ENCODE assay signal across 17 cellular contexts in the genomic region with DNA sequence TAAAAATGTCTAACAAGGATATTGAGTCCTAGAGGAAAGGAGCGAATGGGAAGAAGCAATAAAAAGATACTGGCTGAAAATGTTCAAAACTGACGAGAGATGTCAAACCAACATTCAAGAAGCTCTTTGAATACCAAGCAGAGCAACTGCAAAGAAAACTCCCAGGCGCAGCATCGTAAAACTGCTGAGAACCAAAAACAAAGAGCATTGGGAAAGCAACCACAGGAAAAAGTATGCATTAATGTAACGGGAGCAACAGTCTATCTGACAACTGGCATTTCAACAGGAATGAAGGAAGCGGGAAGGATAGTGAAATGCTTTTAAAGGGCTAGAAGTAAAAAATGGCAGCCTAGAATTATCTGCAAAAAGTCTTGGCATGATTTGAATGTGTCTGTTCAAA. TPM values are rescaled to one million over a fixed set of nuclear protein-coding genes. Genes with fewer than 3 reads are reported as not detected.
DNase-seq lines count a peak whose midpoint lies in the region; ATAC-seq and TF ChIP-seq lines count a peak whose summit lies in the region.
"Had no signal": no experiment of that assay in that cellular context is flagged by ENCODE, and none has a peak within 500 bp of the region (broad histone marks: within the 10 kb centered on the region; RNA-seq: fewer than 3 reads in every experiment).

No MANE protein-coding gene starts in this region.

- no peak overlapping the region for H3K4me3 Mint-ChIP-seq in activated CD4-positive, alpha-beta memory T cell treated with anti-CD3 and anti-CD28 coated beads, Interleukin-2, amount 10 ng/mL, durations not matched to agents 7 days and 5 days
- no peak overlapping the region for H3K4me3 Mint-ChIP-seq in activated CD4-positive, alpha-beta memory T cell treated with anti-CD3 and anti-CD28 coated beads for 36 hours
- no peak overlapping the region for H3K4me3 Mint-ChIP-seq in CD4-positive, CD25-positive, alpha-beta regulatory T cell
- H3K4me3 Mint-ChIP-seq: CD4-positive, alpha-beta memory T cell had no signal

- H3K27me3 ChIP-seq in CD4-positive, CD25-positive, alpha-beta regulatory T cell (ENCODE audit: control insufficient read depth, insufficient read depth, low read length): no peaks in the 10 kb centered on the region
- no peaks in the 10 kb centered on the region for H3K27me3 ChIP-seq in smooth muscle cell (ENCODE audit: low read depth)

- H3K4me1 Mint-ChIP-seq in activated CD4-positive, alpha-beta memory T cell treated with anti-CD3 and anti-CD28 coated beads, Interleukin-2, amount 10 ng/mL, durations not matched to agents 7 days and 5 days: peaks cover 8% of the 10 kb centered on the region
- peaks cover 10% of the 10 kb centered on the region for H3K4me1 Mint-ChIP-seq in activated CD4-positive, alpha-beta memory T cell treated with anti-CD3 and anti-CD28 coated beads for 36 hours (ENCODE audit: low read depth)
- peaks cover 0 to 21% (median 4%) of the 10 kb centered on the region in 4 donors for H3K4me1 Mint-ChIP-seq in CD4-positive, CD25-positive, alpha-beta regulatory T cell

- peak overlapping the region; percentile 79 for H3K4me2 ChIP-seq in smooth muscle cell
- H3K4me2 ChIP-seq: A549 had no signal

- ATAC-seq in CD4-positive, CD25-positive, alpha-beta regulatory T cell (ENCODE audit: low read depth in 2 of 2): no peak
- ATAC-seq in HG02840 (IDR thresholded peaks at IDR 0.05; ENCODE audit: low FRiP score, unreplicated experiment): no peak
- ATAC-seq: A549, GM12878, HCT116 had no signal

- H3K4me1 ChIP-seq in CD4-positive, CD25-positive, alpha-beta regulatory T cell (ENCODE audit: control insufficient read depth, insufficient read depth, low read length, poor library complexity, severe bottlenecking): no peaks in the 10 kb centered on the region
- H3K4me1 ChIP-seq in smooth muscle cell (ENCODE audit: low read depth): peaks cover 9% of the 10 kb centered on the region
- H3K4me1 ChIP-seq: A549 had no signal

- TF ChIP-seq CTCF in smooth muscle cell (IDR thresholded peaks at IDR 0.05; ENCODE audit: borderline replicate concordance, insufficient read depth, poor library complexity, severe bottlenecking): no peak

- peaks cover 18% of the 10 kb centered on the region for H3K36me3 Mint-ChIP-seq in activated CD4-positive, alpha-beta memory T cell treated with anti-CD3 and anti-CD28 coated beads, Interleukin-2, amount 10 ng/mL, durations not matched to agents 7 days and 5 days (ENCODE audit: low read depth)
- H3K36me3 Mint-ChIP-seq in activated CD4-positive, alpha-beta memory T cell treated with anti-CD3 and anti-CD28 coated beads for 36 hours: peaks cover 13% of the 10 kb centered on the region
- H3K36me3 Mint-ChIP-seq in CD4-positive, CD25-positive, alpha-beta regulatory T cell: peaks cover 16% of the 10 kb centered on the region

- no peaks in the 10 kb centered on the region for H3K79me2 ChIP-seq in smooth muscle cell (ENCODE audit: low read depth)

- no peaks in the 10 kb centered on the region for H3K9me3 Mint-ChIP-seq in activated CD4-positive, alpha-beta memory T cell treated with anti-CD3 and anti-CD28 coated beads, Interleukin-2, amount 10 ng/mL, durations not matched to agents 7 days and 5 days
- H3K9me3 Mint-ChIP-seq in activated CD4-positive, alpha-beta memory T cell treated with anti-CD3 and anti-CD28 coated beads for 36 hours: no peaks in the 10 kb centered on the region
- peaks cover 0 to 4% (median 0%) of the 10 kb centered on the region in 7 donors for H3K9me3 Mint-ChIP-seq in CD4-positive, CD25-positive, alpha-beta regulatory T cell
- H3K9me3 Mint-ChIP-seq: CD4-positive, alpha-beta memory T cell had no signal

- peak overlapping the region; percentile 50 for H3K27ac Mint-ChIP-seq in activated CD4-positive, alpha-beta memory T cell treated with anti-CD3 and anti-CD28 coated beads, Interleukin-2, amount 10 ng/mL, durations not matched to agents 7 days and 5 days
- no peak overlapping the region for H3K27ac Mint-ChIP-seq in activated CD4-positive, alpha-beta memory T cell treated with anti-CD3 and anti-CD28 coated beads for 36 hours
- H3K27ac Mint-ChIP-seq in CD4-positive, CD25-positive, alpha-beta regulatory T cell: peak overlapping the region in 1 of 3 donors; percentile 24

- no peak overlapping the region for H3K9ac ChIP-seq in smooth muscle cell (ENCODE audit: low read depth)
- H3K9ac ChIP-seq: GM23248 had no signal

- H3K27ac ChIP-seq in CD4-positive, CD25-positive, alpha-beta regulatory T cell (ENCODE audit: insufficient read depth, low read length, poor library complexity, severe bottlenecking): no peak overlapping the region
- H3K27ac ChIP-seq in smooth muscle cell (ENCODE audit: low read depth): peak overlapping the region; percentile 51
- H3K27ac ChIP-seq: 22Rv1, A549, C4-2B, GM23248 had no signal

- intact Hi-C loops in activated CD4-positive, alpha-beta memory T cell treated with anti-CD3 and anti-CD28 coated beads for 36 hours (cut with micrococcal nuclease): no loop called here

- no peaks in the 10 kb centered on the region for H3F3A ChIP-seq in smooth muscle cell (ENCODE audit: low read depth)

- no peak for DNase-seq in activated CD4-positive, alpha-beta memory T cell treated with anti-CD3 and anti-CD28 coated beads, Interleukin-2, amount 10 ng/mL, durations not matched to agents 7 days and 5 days
- DNase-seq in activated CD4-positive, alpha-beta memory T cell treated with anti-CD3 and anti-CD28 coated beads for 36 hours: no peak
- no peak for DNase-seq in CD4-positive, CD25-positive, alpha-beta regulatory T cell
- DNase-seq in amniotic epithelial cell (ENCODE audit: low read depth) (peak; percentile 42), smooth muscle cell (lab: John Stamatoyannopoulos, UW; ENCODE audit: unreplicated experiment) (no peak), HCEC 1CT (no peak)
- DNase-seq: AML-193; CD4-positive, alpha-beta memory T cell; DMS79 treated with DMSO at 0.1 percent for 48 hours; EL; GM23248 had no signal

- peak overlapping the region; percentile 7 for H3K4me3 ChIP-seq in CD4-positive, CD25-positive, alpha-beta regulatory T cell (ENCODE audit: low read depth, low read length)
- H3K4me3 ChIP-seq in smooth muscle cell: peak overlapping the region; percentile 13
- H3K4me3 ChIP-seq: A549, GM12878, GM23248 had no signal

- POLR2A ChIA-PET in activated CD4-positive, alpha-beta memory T cell treated with anti-CD3 and anti-CD28 coated beads, Interleukin-2, amount 10 ng/mL, durations not matched to agents 7 days and 5 days (lab: Charles Lee): no interaction called here
- POLR2A ChIA-PET in activated CD4-positive, alpha-beta memory T cell treated with anti-CD3 and anti-CD28 coated beads for 36 hours (lab: Charles Lee): no interaction called here

- H4K20me1 ChIP-seq in smooth muscle cell (ENCODE audit: low read depth): no peaks in the 10 kb centered on the region

- WGBS in smooth muscle cell (ENCODE audit: low lambda C conversion rate): 25% methylated on average over 6 of the region's 6 CpGs

- H3K27me3 Mint-ChIP-seq in activated CD4-positive, alpha-beta memory T cell treated with anti-CD3 and anti-CD28 coated beads, Interleukin-2, amount 10 ng/mL, durations not matched to agents 7 days and 5 days: no peaks in the 10 kb centered on the region
- H3K27me3 Mint-ChIP-seq in activated CD4-positive, alpha-beta memory T cell treated with anti-CD3 and anti-CD28 coated beads for 36 hours: no peaks in the 10 kb centered on the region
- no peaks in the 10 kb centered on the region for H3K27me3 Mint-ChIP-seq in CD4-positive, CD25-positive, alpha-beta regulatory T cell
- H3K27me3 Mint-ChIP-seq: CD4-positive, alpha-beta memory T cell had no signal

- H2AFZ ChIP-seq in smooth muscle cell (ENCODE audit: low read depth): peak overlapping the region; percentile 51
- H2AFZ ChIP-seq: GM23248 had no signal

- H3K36me3 ChIP-seq in CD4-positive, CD25-positive, alpha-beta regulatory T cell (ENCODE audit: control insufficient read depth, insufficient read depth, low read length): peaks cover 10% of the 10 kb centered on the region
- H3K36me3 ChIP-seq in smooth muscle cell (ENCODE audit: low read depth): no peaks in the 10 kb centered on the region

- H3K9me3 ChIP-seq in CD4-positive, CD25-positive, alpha-beta regulatory T cell (ENCODE audit: control insufficient read depth in 2 of 2, low read length in 2 of 2): no peaks in the 10 kb centered on the region
- H3K9me3 ChIP-seq in smooth muscle cell (replicated peaks; ENCODE audit: low read depth): no peaks in the 10 kb centered on the region
- H3K9me3 ChIP-seq: A549 had no signal

- CTCF ChIA-PET in activated CD4-positive, alpha-beta memory T cell treated with anti-CD3 and anti-CD28 coated beads, Interleukin-2, amount 10 ng/mL, durations not matched to agents 7 days and 5 days (lab: Charles Lee): interaction anchor here (0.7 kb wide), 1 partner anchor 18 kb away, joined by 5 read pairs; no protein-coding TSS in a partner anchor
- CTCF ChIA-PET in activated CD4-positive, alpha-beta memory T cell treated with anti-CD3 and anti-CD28 coated beads for 36 hours (lab: Charles Lee): no interaction called here

RNA-seq across cellular contexts. Expression of a gene that starts 53.1 kb away (rescaled TPM):
- total RNA-seq in activated CD4-positive, alpha-beta memory T cell treated with anti-CD3 and anti-CD28 coated beads, Interleukin-2, amount 10 ng/mL, durations not matched to agents 7 days and 5 days: 10 to 100 TPM; 55.6 to 58.5 TPM
- total RNA-seq in activated CD4-positive, alpha-beta memory T cell treated with anti-CD3 and anti-CD28 coated beads for 36 hours: 10 to 100 TPM; 68.7 to 71.7 TPM
- total RNA-seq in CD4-positive, CD25-positive, alpha-beta regulatory T cell: 67.6 TPM
- polyA plus RNA-seq in CD4-positive, CD25-positive, alpha-beta regulatory T cell: 10 to 100 TPM in 2 of 4 donors, 1 to 10 TPM in 2; 3.8 to 12.8 (median 7.5) TPM
- 20.8 and 34.3 TPM in 2 replicates for total RNA-seq in smooth muscle cell
- 29.6 and 41.7 TPM in 2 replicates for polyA plus RNA-seq in smooth muscle cell
